1 cellular context compared by ENCODE assay signal in the genomic region with DNA sequence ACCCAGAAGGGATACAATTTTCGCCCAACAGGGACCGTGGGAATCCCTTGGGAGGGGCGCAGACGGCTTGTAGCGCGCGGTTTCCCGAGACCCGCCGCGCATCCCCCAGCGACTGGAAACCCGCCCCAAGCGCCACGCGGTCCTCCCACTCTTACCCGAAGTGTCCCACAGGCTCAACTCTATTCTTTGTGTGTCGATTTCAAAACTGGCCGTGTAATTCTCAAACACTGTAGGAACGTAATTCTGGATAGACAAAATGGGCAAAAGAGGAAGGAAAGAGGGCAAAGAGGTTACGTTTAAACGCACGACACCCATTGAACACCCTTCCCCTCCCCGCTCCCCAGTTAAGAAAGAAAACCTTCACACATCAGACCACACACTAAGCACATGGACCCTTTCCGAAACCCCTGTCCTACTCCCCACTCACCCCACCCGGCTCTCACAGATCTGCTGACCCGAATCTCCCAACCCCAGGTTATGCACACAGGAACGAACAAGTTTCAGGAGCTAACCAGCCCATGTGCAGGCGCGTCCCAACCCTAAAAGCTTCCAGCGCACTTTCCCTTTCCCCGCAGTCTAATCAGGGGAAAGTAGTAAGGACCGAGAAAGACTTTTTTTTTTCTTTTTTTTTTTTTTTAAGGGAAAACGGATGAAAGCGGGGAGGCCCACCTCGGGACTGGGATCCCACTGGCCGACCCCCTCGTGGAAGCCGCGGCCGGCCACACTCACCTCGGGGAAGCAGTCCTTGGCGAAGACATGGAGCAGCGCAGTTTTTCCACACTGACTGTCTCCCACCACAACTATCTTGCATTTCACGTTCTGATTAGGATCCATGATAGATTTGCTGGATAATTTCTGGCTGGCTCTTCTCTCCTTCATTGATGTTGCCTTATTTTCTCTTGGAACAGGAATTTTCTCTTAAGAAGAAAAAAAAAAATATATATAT.
TF ChIP-seq lines count a peak whose summit lies in the region.

No MANE protein-coding gene starts in this region.

TF ChIP-seq in HepG2, 621 proteins besides CTCF, POLR2A, EP300 and RAD21 (continued from another document):
- peak; percentile 19; the same call in 1 of the 2 replicates for TF ChIP-seq ZNF800 (CRISPR knock-in tag; IDR thresholded peaks at IDR 0.05)
- TF ChIP-seq, protein P1, sequence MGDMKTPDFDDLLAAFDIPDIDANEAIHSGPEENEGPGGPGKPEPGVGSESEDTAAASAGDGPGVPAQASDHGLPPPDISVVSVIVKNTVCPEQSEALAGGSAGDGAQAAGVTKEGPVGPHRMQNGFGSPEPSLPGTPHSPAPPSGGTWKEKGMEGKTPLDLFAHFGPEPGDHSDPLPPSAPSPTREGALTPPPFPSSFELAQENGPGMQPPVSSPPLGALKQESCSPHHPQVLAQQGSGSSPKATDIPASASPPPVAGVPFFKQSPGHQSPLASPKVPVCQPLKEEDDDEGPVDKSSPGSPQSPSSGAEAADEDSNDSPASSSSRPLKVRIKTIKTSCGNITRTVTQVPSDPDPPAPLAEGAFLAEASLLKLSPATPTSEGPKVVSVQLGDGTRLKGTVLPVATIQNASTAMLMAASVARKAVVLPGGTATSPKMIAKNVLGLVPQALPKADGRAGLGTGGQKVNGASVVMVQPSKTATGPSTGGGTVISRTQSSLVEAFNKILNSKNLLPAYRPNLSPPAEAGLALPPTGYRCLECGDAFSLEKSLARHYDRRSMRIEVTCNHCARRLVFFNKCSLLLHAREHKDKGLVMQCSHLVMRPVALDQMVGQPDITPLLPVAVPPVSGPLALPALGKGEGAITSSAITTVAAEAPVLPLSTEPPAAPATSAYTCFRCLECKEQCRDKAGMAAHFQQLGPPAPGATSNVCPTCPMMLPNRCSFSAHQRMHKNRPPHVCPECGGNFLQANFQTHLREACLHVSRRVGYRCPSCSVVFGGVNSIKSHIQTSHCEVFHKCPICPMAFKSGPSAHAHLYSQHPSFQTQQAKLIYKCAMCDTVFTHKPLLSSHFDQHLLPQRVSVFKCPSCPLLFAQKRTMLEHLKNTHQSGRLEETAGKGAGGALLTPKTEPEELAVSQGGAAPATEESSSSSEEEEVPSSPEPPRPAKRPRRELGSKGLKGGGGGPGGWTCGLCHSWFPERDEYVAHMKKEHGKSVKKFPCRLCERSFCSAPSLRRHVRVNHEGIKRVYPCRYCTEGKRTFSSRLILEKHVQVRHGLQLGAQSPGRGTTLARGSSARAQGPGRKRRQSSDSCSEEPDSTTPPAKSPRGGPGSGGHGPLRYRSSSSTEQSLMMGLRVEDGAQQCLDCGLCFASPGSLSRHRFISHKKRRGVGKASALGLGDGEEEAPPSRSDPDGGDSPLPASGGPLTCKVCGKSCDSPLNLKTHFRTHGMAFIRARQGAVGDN (CRISPR knock-in tag; IDR thresholded peaks at IDR 0.05), result 0 out of 2 replicates have a peak, but pooled peaks have one; percentile 9
- TF ChIP-seq EZH2 (conservative IDR thresholded peaks at IDR 0.05; ENCODE audit: low read depth, low read length), result peak; percentile 78; the same call in 1 of the 2 replicates
- TF ChIP-seq THYN1 (CRISPR knock-in tag; IDR thresholded peaks at IDR 0.05; ENCODE audit: borderline replicate concordance, low read depth), result no peak
